Comparison of ENCODE assay signal across 9 cellular contexts in the genomic region with DNA sequence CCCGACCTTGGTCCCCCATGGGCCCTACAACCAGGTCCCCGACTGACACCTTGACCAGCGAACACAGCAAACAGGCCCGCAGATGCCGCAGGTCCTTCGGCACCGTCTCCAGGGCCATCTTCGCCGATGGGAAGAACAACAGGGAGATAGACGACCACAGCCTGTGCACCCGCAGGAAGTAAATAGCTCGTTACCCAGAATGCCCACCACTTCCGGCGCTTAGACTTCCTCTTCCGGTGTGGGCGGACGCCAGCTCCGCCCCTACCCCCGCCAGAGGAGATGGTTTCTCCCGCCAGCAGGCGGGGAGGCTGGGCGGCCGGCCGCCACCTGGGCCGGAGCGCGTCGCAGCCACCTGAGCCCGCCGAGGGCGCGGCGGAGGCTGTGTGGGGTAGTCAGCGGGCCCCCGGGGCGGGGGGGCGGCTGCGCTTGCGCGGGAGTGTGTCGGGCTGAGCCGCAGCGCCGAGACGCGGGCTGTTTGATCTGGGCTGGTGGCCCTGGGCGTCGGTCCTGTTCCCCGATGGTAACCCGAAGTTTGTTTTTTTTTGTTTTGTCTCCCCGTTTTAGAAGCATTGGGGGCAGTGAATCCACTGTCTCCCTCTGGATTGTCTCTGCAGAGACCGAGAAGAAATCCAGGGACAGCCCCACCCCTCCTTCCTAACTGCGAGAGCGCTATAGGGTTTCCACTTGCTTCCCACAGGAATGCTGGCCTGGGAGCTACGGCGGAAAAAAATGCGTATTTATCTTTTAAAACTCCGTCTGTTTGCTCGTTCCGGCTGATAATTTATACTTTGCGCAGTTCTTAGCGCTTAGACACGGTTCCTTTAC. TPM values are rescaled to one million over a fixed set of nuclear protein-coding genes. Genes with fewer than 3 reads are reported as not detected.
DNase-seq lines count a peak whose midpoint lies in the region; ATAC-seq, FAIRE-seq and TF ChIP-seq lines count a peak whose summit lies in the region.
"Had no signal": no experiment of that assay in that cellular context is flagged by ENCODE, and none has a peak within 500 bp of the region (broad histone marks: within the 10 kb centered on the region; RNA-seq: fewer than 3 reads in every experiment).

A gene (minus strand): TSS at position 184 of the 825 bp plus-strand sequence. CDS start 66 bp downstream, at position 118.

- H3K4me1 ChIP-seq in BE2C, result no peaks in the 10 kb centered on the region

- ATAC-seq in HG03439 (IDR thresholded peaks at IDR 0.05; ENCODE audit: unreplicated experiment), result peak; percentile 89

- peak; percentile 98 for FAIRE-seq in GM19239 (lab: Jason Lieb, UNC)
- FAIRE-seq: colon had no signal

- peak within 1 kb of the TSS; percentile 96 for H3K4me3 ChIP-seq in BE2C (ENCODE audit: low read depth, low read length)
- peak within 1 kb of the TSS; percentile 100 for H3K4me3 ChIP-seq in choroid plexus epithelial cell (ENCODE audit: low read depth, low read length)

- H3K36me3 ChIP-seq in BE2C, result peaks cover 28% of the 10 kb centered on the region

- TF ChIP-seq CTCF in BE2C (IDR thresholded peaks at IDR 0.05; ENCODE audit: low read depth, low read length) (no peak), choroid plexus epithelial cell (conservative IDR thresholded peaks at IDR 0.05; ENCODE audit: low read depth, low read length) (no peak)

- H3K27me3 ChIP-seq in BE2C, result no peaks in the 10 kb centered on the region

- no peaks in the 10 kb centered on the region for H3K9me3 ChIP-seq in BE2C

- DNase-seq in BE2C, result peak; percentile 92
- peak; percentile 85 for DNase-seq in GM19239 (ENCODE audit: insufficient read length, low spot score)
- DNase-seq in NCI-H460 (ENCODE audit: extremely low read depth, low read depth), result peak; percentile 87
- DNase-seq in activated CD4-positive, alpha-beta T cell treated with anti-CD3 and anti-CD28 coated beads for 24 hours (ENCODE audit: low read depth in 2 of 2), result peak; percentile 81 to 86
- peak; percentile 95 for DNase-seq in choroid plexus epithelial cell (ENCODE audit: low read depth)
- DNase-seq in kidney tubule cell (ENCODE audit: low spot score), result peak; percentile 96
- DNase-seq in stimulated activated CD4-positive, alpha-beta T cell treated with anti-CD3 and anti-CD28 coated beads, Interleukin-15, amount 100 ng/mL, for 48 hours (ENCODE audit: low read depth in 2 of 2), result peak; percentile 86 to 87

RNA-seq across cellular contexts. Expression of the gene that starts here (rescaled TPM):
- polyA plus RNA-seq in BE2C (2012; ENCODE audit: insufficient read depth, insufficient read length, low read depth), result 510 TPM
- total RNA-seq in NCI-H460 (2014; rRNA removed; shearing (Covaris generic)), result 61.6 and 70.3 TPM in 2 replicates
- 73.1 and 108 TPM in 2 replicates for polyA plus RNA-seq in NCI-H460 (2014; cell fraction: nucleus; rRNA removed)

Comparison
In these comparisons a context has a peak if more than half of its experiments do, and no peak if none do; other contexts are left out.
1. Peak in every context shown above with its lines: DNase-seq, ATAC-seq and H3K4me3 ChIP-seq.